8 cellular contexts compared by ENCODE assay signal in the genomic region with DNA sequence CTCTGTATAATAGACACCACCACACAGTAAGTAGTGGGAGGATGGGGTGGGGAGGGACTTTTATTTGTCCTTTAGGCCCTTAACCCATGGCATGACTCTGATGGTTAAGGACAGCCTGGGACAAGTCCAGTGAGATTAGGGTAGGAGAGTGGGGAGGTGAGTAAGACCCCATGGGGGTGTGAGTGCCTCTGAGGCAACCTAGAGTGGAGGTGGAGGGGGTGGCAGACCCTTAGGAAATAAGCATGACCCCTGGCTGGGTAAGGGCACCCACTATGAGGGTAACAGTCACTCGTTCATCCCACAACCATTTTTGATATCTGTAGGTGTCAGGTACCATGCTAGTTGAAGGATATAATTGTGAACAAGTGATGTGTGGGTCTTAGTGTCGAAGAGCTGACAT. TPM values are rescaled to one million over a fixed set of nuclear protein-coding genes. Genes with fewer than 3 reads are reported as not detected.
"Had no signal": no experiment of that assay in that cellular context is flagged by ENCODE, and none has a peak within 500 bp of the region (broad histone marks: within the 10 kb centered on the region; RNA-seq: fewer than 3 reads in every experiment).

No MANE protein-coding gene starts in this region.

- H3K27me3 ChIP-seq: heart right ventricle, left lung, upper lobe of left lung had no signal

- H3K9me3 ChIP-seq: left lung, upper lobe of left lung had no signal

- DNase-seq: left lung, SIG-M5, upper lobe of left lung had no signal

- H3K4me3 ChIP-seq: left lung, skin epidermis, upper lobe of left lung had no signal

- H3K27ac ChIP-seq: left lung, skin epidermis, upper lobe of left lung had no signal

- H3K27ac Mint-ChIP-seq: activated naive CD8-positive, alpha-beta T cell had no signal

- H3K36me3 Mint-ChIP-seq: activated naive CD8-positive, alpha-beta T cell had no signal

- H3K36me3 ChIP-seq: heart right ventricle, left lung, upper lobe of left lung had no signal

- H3K27me3 Mint-ChIP-seq: activated naive CD8-positive, alpha-beta T cell had no signal

- H3K4me3 Mint-ChIP-seq: activated naive CD8-positive, alpha-beta T cell; neural crest cell had no signal

- H3K9me3 Mint-ChIP-seq: neural crest cell had no signal

- H3K4me1 Mint-ChIP-seq: neural crest cell had no signal

- H3K4me1 ChIP-seq: upper lobe of left lung had no signal

RNA-seq across cellular contexts. Expression of gene PSTPIP1, which starts 21.0 kb away (rescaled TPM):
- total RNA-seq: bronchial epithelial cell had no signal
